Comparison of ENCODE assay signal across 27 cellular contexts in the genomic region with DNA sequence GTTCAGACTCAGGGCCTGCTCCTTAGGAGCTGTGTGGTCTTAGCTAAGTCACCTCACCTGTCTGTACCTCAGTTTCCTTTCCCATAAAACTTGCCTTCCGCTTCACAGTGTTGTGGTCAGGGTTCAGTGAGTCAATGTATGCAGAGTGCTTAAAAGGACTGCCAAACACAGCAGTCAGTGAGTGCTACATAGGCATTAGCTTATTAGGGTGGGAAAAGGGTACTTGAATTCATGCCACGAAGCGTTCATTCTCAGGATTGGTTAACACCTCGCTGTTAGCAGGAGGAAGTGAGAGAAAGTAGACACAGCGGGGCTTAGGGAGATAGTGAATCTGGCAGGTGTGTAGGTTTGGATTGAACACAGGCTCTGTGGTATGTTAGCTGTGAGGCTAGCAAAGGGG.
"Had no signal": no experiment of that assay in that cellular context is flagged by ENCODE, and none has a peak within 500 bp of the region (broad histone marks: within the 10 kb centered on the region; RNA-seq: fewer than 3 reads in every experiment).

No MANE protein-coding gene starts in this region.

- ATAC-seq: activated T-cell treated with anti-CD3 and anti-CD28 coated beads, Interleukin-2, amount 50 U/mL, for 4 hours; left lung; naive thymus-derived CD4-positive, alpha-beta T cell; stimulated activated naive B cell treated with anti-CD40 and anti-IgM and Interleukin-4, amounts not matched to agents 10 μg/mL and 1 μg/mL and 100 μg/mL, for 72 hours had no signal

- H3K4me3 ChIP-seq: breast epithelium, coronary artery, esophagus muscularis mucosa, hepatocyte, left lung, lung, sigmoid colon, smooth muscle cell, transverse colon, uterus had no signal

- H3K27me3 ChIP-seq: breast epithelium, esophagus muscularis mucosa, hepatocyte, left lung, sigmoid colon, transverse colon, uterus had no signal

- DNase-seq: activated CD8-positive, alpha-beta memory T cell treated with anti-CD3 and anti-CD28 coated beads for 24 hours; activated CD8-positive, alpha-beta memory T cell treated with anti-CD3 and anti-CD28 coated beads, Interleukin-2, amount 50 U/mL, for 4 hours; activated naive CD4-positive, alpha-beta T cell treated with Interleukin-2 at 50 U/mL for 16 hours; activated naive CD8-positive, alpha-beta T cell treated with anti-CD3 and anti-CD28 coated beads for 36 hours; activated T-cell treated with anti-CD3 and anti-CD28 coated beads, Interleukin-2, amount 50 U/mL, for 4 hours; amniotic stem cell; cerebellar nuclear complex; glutamatergic neuron; immature natural killer cell; kidney glomerular epithelial cell; left lung; naive thymus-derived CD4-positive, alpha-beta T cell; occipital lobe; sigmoid colon; stimulated activated CD4-positive, alpha-beta T cell treated with anti-CD3 and anti-CD28 coated beads, Interleukin-15, amount 100 ng/mL, for 24 hours; stimulated activated CD4-positive, alpha-beta T cell treated with anti-CD3 and anti-CD28 coated beads, Interleukin-2, amount 100 ng/mL, for 48 hours; stimulated activated CD8-positive, alpha-beta memory T cell treated with anti-CD3 and anti-CD28 coated beads, Interleukin-4, amount 100 ng/mL, for 48 hours; stimulated activated naive B cell treated with anti-CD40 and anti-IgM and Interleukin-4, amounts not matched to agents 10 μg/mL and 1 μg/mL and 100 μg/mL, for 72 hours; transverse colon; uterus had no signal

- H2AFZ ChIP-seq: hepatocyte had no signal

- H3K9me3 ChIP-seq: breast epithelium, esophagus muscularis mucosa, left lung, transverse colon, uterus had no signal

- H3K36me3 ChIP-seq: breast epithelium, esophagus muscularis mucosa, left lung, sigmoid colon, transverse colon, uterus had no signal

- H3K4me2 ChIP-seq: hepatocyte, smooth muscle cell had no signal

- H3K79me2 ChIP-seq: hepatocyte had no signal

- H3K4me1 ChIP-seq: breast epithelium, esophagus muscularis mucosa, left lung, sigmoid colon, transverse colon, uterus had no signal

- H3K27ac ChIP-seq: breast epithelium, coronary artery, esophagus muscularis mucosa, hepatocyte, left lung, sigmoid colon, transverse colon, uterus had no signal

- FAIRE-seq: frontal cortex had no signal
